Comparison of ENCODE assay signal across 10 cellular contexts in genomic region chr6:170266061-170266825, GRCh38. TPM values are rescaled to one million over a fixed set of nuclear protein-coding genes. Genes with fewer than 3 reads are reported as not detected.
DNase-seq lines count a peak whose midpoint lies in the region; ATAC-seq and TF ChIP-seq lines count a peak whose summit lies in the region.
"Had no signal": no experiment of that assay in that cellular context is flagged by ENCODE, and none has a peak within 500 bp of the region (broad histone marks: within the 10 kb centered on the region; RNA-seq: fewer than 3 reads in every experiment).

No MANE protein-coding gene starts in this region.

- no peak for TF ChIP-seq RAD21 in liver (IDR thresholded peaks at IDR 0.05)

- ATAC-seq in body of pancreas (peak; percentile 59), HG02642 (IDR thresholded peaks at IDR 0.05; ENCODE audit: poor library complexity, unreplicated experiment) (no peak)

- TF ChIP-seq POLR2A in body of pancreas (IDR thresholded peaks at IDR 0.05) = no peak
- no peak for TF ChIP-seq POLR2A in stomach (IDR thresholded peaks at IDR 0.05)

- H3K36me3 ChIP-seq in body of pancreas (replicated peaks in 1 of 2; ENCODE audit: insufficient read depth in 1 of 2, low read depth in 2 of 2) = no peaks in the 10 kb centered on the region
- H3K36me3 ChIP-seq in liver (ENCODE audit: control insufficient read depth in 4 of 4, insufficient read depth in 3 of 4, low read depth in 1 of 4, low read length in 3 of 4) = no peaks in the 10 kb centered on the region
- H3K36me3 ChIP-seq in stomach = no peaks in the 10 kb centered on the region

- no peaks in the 10 kb centered on the region for H3K27me3 ChIP-seq in body of pancreas
- H3K27me3 ChIP-seq in liver (ENCODE audit: control insufficient read depth in 4 of 4, insufficient read depth in 4 of 4, low read length in 3 of 4) = no peaks in the 10 kb centered on the region
- peaks cover 0 to 15% (median 0%) of the 10 kb centered on the region in 3 donors for H3K27me3 ChIP-seq in stomach

- no peaks in the 10 kb centered on the region for H3K9me3 ChIP-seq in body of pancreas
- H3K9me3 ChIP-seq in liver (ENCODE audit: control insufficient read depth in 4 of 4, low read length in 3 of 4) = no peaks in the 10 kb centered on the region
- no peaks in the 10 kb centered on the region for H3K9me3 ChIP-seq in stomach

- DNase-seq in DMS 273 (lab: John Stamatoyannopoulos, UW; ENCODE audit: unreplicated experiment) = peak; percentile 22
- no peak for DNase-seq in DMS 273 treated with DMSO at 0.1 percent for 48 hours (lab: John Stamatoyannopoulos, UW)
- peak; percentile 43 to 74 (median 56) for DNase-seq in body of pancreas
- DNase-seq in stomach = no peak
- DNase-seq in activated naive CD4-positive, alpha-beta T cell treated with Interleukin-2 at 50 U/mL for 16 hours = no peak
- no peak for DNase-seq in GF-D8 (lab: John Stamatoyannopoulos, UW)
- DNase-seq: 8988T; activated effector memory CD4-positive, alpha-beta T cell treated with anti-CD3 and anti-CD28 coated beads, Interleukin-2, amount 50 U/mL, for 16 hours had no signal

- 22 to 28% methylated on average over 10 to 18 of the region's 18 CpGs for WGBS in body of pancreas, 2 donors
- WGBS in liver = 60% methylated on average over 18 of the region's 18 CpGs
- WGBS in stomach, 5 donors = 23 to 54% (median 39%) methylated on average over 10 to 18 of the region's 18 CpGs

- H3K4me3 ChIP-seq in body of pancreas (no peak overlapping the region), liver (ENCODE audit: low read depth in 1 of 3, low read length in 3 of 3) (no peak overlapping the region), stomach (no peak overlapping the region)

- intact Hi-C loops in body of pancreas (cut with DNase I) (no loop called here), stomach (cut with DNase I; ENCODE audit: low total_unique reads) (no loop called here)

- no peak for TF ChIP-seq EP300 in stomach (IDR thresholded peaks at IDR 0.05)

- peak overlapping the region in 1 of 2 donors; percentile 33 for H3K9ac ChIP-seq in liver (ENCODE audit: low read depth in 1 of 2, low read length in 2 of 2)

- H3K4me1 ChIP-seq in body of pancreas (peaks cover 59% of the 10 kb centered on the region), liver (ENCODE audit: control insufficient read depth in 4 of 4, insufficient read depth in 4 of 4, low read length in 3 of 4) (peaks cover 0 to 10% (median 6%) of the 10 kb centered on the region in 4 donors), stomach (peaks cover 7 to 17% (median 17%) of the 10 kb centered on the region in 4 donors)

- H3K27ac ChIP-seq in body of pancreas (peak overlapping the region; percentile 85 to 92 (median 91)), liver (ENCODE audit: low read depth in 1 of 2, low read length in 2 of 2) (peak overlapping the region; percentile 33 to 58), stomach (peak overlapping the region; percentile 60 to 76 (median 69))

- TF ChIP-seq CTCF in body of pancreas (IDR thresholded peaks at IDR 0.05) = no peak
- no peak for TF ChIP-seq CTCF in liver (IDR thresholded peaks at IDR 0.05; ENCODE audit: low read depth, low read length, missing input control)
- TF ChIP-seq CTCF in stomach (IDR thresholded peaks at IDR 0.05) = no peak

TF ChIP-seq in liver, 16 proteins besides CTCF, POLR2A, EP300 and RAD21:
- no peak for TF ChIP-seq MAX (IDR thresholded peaks at IDR 0.05)
- no peak for TF ChIP-seq EGR1 (IDR thresholded peaks at IDR 0.05; ENCODE audit: low read depth in 2 of 2)
- peak; percentile 20 for TF ChIP-seq FOXA2 (IDR thresholded peaks at IDR 0.05)
- no peak for TF ChIP-seq HNF4G (IDR thresholded peaks at IDR 0.05)
- no peak for TF ChIP-seq JUND (IDR thresholded peaks at IDR 0.05)
- TF ChIP-seq ATF3 (IDR thresholded peaks at IDR 0.05) = no peak
- TF ChIP-seq REST (IDR thresholded peaks at IDR 0.05) = no peak
- TF ChIP-seq YY1 (IDR thresholded peaks at IDR 0.05) = peak; percentile 50
TF ChIP-seq in liver: peak in this region for 2.

RNA-seq across cellular contexts. Expression of gene DLL1, which starts 24.6 kb away (rescaled TPM):
- total RNA-seq in body of pancreas = 10 to 100 TPM in 1 of 2 donors, 1 to 10 TPM in 1; 6.0 to 13.2 TPM
- total RNA-seq in liver = 1 to 10 TPM; 1.8 to 2.3 TPM
- 1 to 10 TPM; 1.0 to 1.5 TPM for polyA plus RNA-seq in liver
- 10 to 100 TPM in 2 of 5 donors, 1 to 10 TPM in 2, not detected in 1; 4.2 to 38.5 (median 9.6) TPM for total RNA-seq in stomach
- 10 to 100 TPM in 1 of 3 donors, 1 to 10 TPM in 2; 3.4 to 14.1 (median 5.5) TPM for polyA plus RNA-seq in stomach

RNA-seq across cellular contexts. Expression of gene FAM120B, which starts 40.3 kb away (rescaled TPM):
- total RNA-seq in body of pancreas = 10 to 100 TPM; 15.6 to 29.0 TPM
- total RNA-seq in liver = 10 to 100 TPM; 10.5 to 11.1 TPM
- polyA plus RNA-seq in liver = 1 to 10 TPM; 6.0 to 7.7 TPM
- total RNA-seq in stomach = 10 to 100 TPM; 26.4 to 66.5 (median 29.9) TPM
- 1 to 10 TPM; 6.4 to 9.9 (median 9.4) TPM for polyA plus RNA-seq in stomach

Comparison
In these comparisons a context has a peak if more than half of its experiments do, and no peak if none do; other contexts are left out.
1. DNase-seq: peak in DMS 273 (single experiment) and body of pancreas (4 of 4); none in DMS 273 treated with DMSO at 0.1 percent for 48 hours (single experiment), stomach (single experiment), activated naive CD4-positive, alpha-beta T cell treated with Interleukin-2 at 50 U/mL for 16 hours (single experiment) and GF-D8 (single experiment).
2. Peak in every context shown above with its lines, with median percentiles within 50 percentile points of each other: H3K27ac ChIP-seq.